1 cellular context compared by ENCODE assay signal in genomic region chr7:158331826-158332450, GRCh38.
TF ChIP-seq lines count a peak whose summit lies in the region.
"Not testable (repeated sequence)": the region's sequence is repeated elsewhere in the genome, so short reads cannot be mapped to it uniquely, and the experiment has no call there.

No MANE protein-coding gene starts in this region.

TF ChIP-seq in HepG2, 621 proteins besides CTCF, POLR2A, EP300 and RAD21:
- peak; percentile 42; the same call in 1 of the 2 replicates for TF ChIP-seq CREB1 (IDR thresholded peaks at IDR 0.05)
- TF ChIP-seq CREB1 (CRISPR knock-in tag; IDR thresholded peaks at IDR 0.05) = not testable (repeated sequence)
